10 cellular contexts compared by ENCODE assay signal in genomic region chr5:10366310-10367297, GRCh38. TPM values are rescaled to one million over a fixed set of nuclear protein-coding genes. Genes with fewer than 3 reads are reported as not detected.
DNase-seq lines count a peak whose midpoint lies in the region; FAIRE-seq and TF ChIP-seq lines count a peak whose summit lies in the region.
"Had no signal": no experiment of that assay in that cellular context is flagged by ENCODE, and none has a peak within 500 bp of the region (broad histone marks: within the 10 kb centered on the region; RNA-seq: fewer than 3 reads in every experiment).

No MANE protein-coding gene starts in this region.

- H3K9me3 ChIP-seq in adrenal gland (replicated peaks in 1 of 3), result no peaks in the 10 kb centered on the region
- no peaks in the 10 kb centered on the region for H3K9me3 ChIP-seq in cardiac muscle cell (ENCODE audit: low read depth)
- H3K9me3 ChIP-seq in smooth muscle cell (replicated peaks; ENCODE audit: low read depth), result no peaks in the 10 kb centered on the region

- H4K20me1 ChIP-seq in smooth muscle cell (ENCODE audit: low read depth), result peaks cover 100% of the 10 kb centered on the region

- H3K4me2 ChIP-seq in smooth muscle cell, result no peak overlapping the region

- H2AFZ ChIP-seq in smooth muscle cell (ENCODE audit: low read depth), result no peak overlapping the region

- H3F3A ChIP-seq in smooth muscle cell (ENCODE audit: low read depth), result no peaks in the 10 kb centered on the region

- TF ChIP-seq CTCF in adrenal gland (IDR thresholded peaks at IDR 0.05) (no peak), cardiac muscle cell (IDR thresholded peaks at IDR 0.05; ENCODE audit: low read depth, low read length) (no peak), smooth muscle cell (IDR thresholded peaks at IDR 0.05; ENCODE audit: borderline replicate concordance, insufficient read depth, poor library complexity, severe bottlenecking) (no peak)

- TF ChIP-seq POLR2A in adrenal gland (IDR thresholded peaks at IDR 0.05) (no peak), GM12892 (IDR thresholded peaks at IDR 0.05; ENCODE audit: low read depth, low read length) (no peak)

- 29 to 38% (median 35%) methylated on average over 11 of the region's 11 CpGs for WGBS in adrenal gland, 4 donors
- 85% methylated on average over 11 of the region's 11 CpGs for WGBS in smooth muscle cell (ENCODE audit: low lambda C conversion rate)

- H3K9ac ChIP-seq in smooth muscle cell (ENCODE audit: low read depth), result no peak overlapping the region

- intact Hi-C loops in adrenal gland (cut with DNase I), result no loop called here

- H3K79me2 ChIP-seq in smooth muscle cell (ENCODE audit: low read depth), result peaks cover 100% of the 10 kb centered on the region

- H3K27me3 ChIP-seq in adrenal gland (no peaks in the 10 kb centered on the region), cardiac muscle cell (no peaks in the 10 kb centered on the region), smooth muscle cell (ENCODE audit: low read depth) (no peaks in the 10 kb centered on the region)

- DNase-seq in DMS 273 (lab: John Stamatoyannopoulos, UW; ENCODE audit: unreplicated experiment), result peak; percentile 51
- no peak for DNase-seq in DMS 273 treated with DMSO at 0.1 percent for 48 hours (lab: John Stamatoyannopoulos, UW)
- peak in 4 of 7 donors; percentile 26 to 47 (median 42) for DNase-seq in adrenal gland
- peak; percentile 2 to 50 for DNase-seq in cardiac muscle cell (ENCODE audit: low read depth in 1 of 2, low spot score in 1 of 2)
- DNase-seq in smooth muscle cell (lab: John Stamatoyannopoulos, UW; ENCODE audit: unreplicated experiment), result no peak
- no peak for DNase-seq in GM12892 (ENCODE audit: insufficient read length)
- no peak for DNase-seq in cerebellar cortex (ENCODE audit: low spot score)
- DNase-seq in stimulated activated CD4-positive, alpha-beta T cell treated with anti-CD3 and anti-CD28 coated beads, Interleukin-2, amount 100 ng/mL, for 48 hours, result no peak

- FAIRE-seq in GM12892 (lab: Jason Lieb, UNC), result no peak
- FAIRE-seq: A204.1 had no signal

- H3K27ac ChIP-seq in adrenal gland, result peak overlapping the region in 2 of 5 donors; percentile 12 to 31
- H3K27ac ChIP-seq in cardiac muscle cell, result peak overlapping the region; percentile 10
- H3K27ac ChIP-seq in smooth muscle cell (ENCODE audit: low read depth), result peak overlapping the region; percentile 15
- H3K27ac ChIP-seq: skin epidermis had no signal

- H3K36me3 ChIP-seq in adrenal gland (replicated peaks in 1 of 2) (no peaks in the 10 kb centered on the region), cardiac muscle cell (no peaks in the 10 kb centered on the region), smooth muscle cell (ENCODE audit: low read depth) (no peaks in the 10 kb centered on the region)

- no peak overlapping the region for H3K4me3 ChIP-seq in adrenal gland
- H3K4me3 ChIP-seq in cardiac muscle cell, result no peak overlapping the region
- no peak overlapping the region for H3K4me3 ChIP-seq in smooth muscle cell
- H3K4me3 ChIP-seq: skin epidermis had no signal

- H3K4me1 ChIP-seq in adrenal gland (replicated peaks in 1 of 2), result peaks cover 13 to 31% of the 10 kb centered on the region in 2 donors
- peaks cover 12% of the 10 kb centered on the region for H3K4me1 ChIP-seq in cardiac muscle cell (ENCODE audit: low read depth)
- peaks cover under 1% of the 10 kb centered on the region for H3K4me1 ChIP-seq in smooth muscle cell (ENCODE audit: low read depth)

RNA-seq across cellular contexts. Expression of gene MARCHF6, which starts 13.1 kb away (rescaled TPM):
- 100 to 1,000 TPM in 5 of 8 donors, 10 to 100 TPM in 3; 51.6 to 170 (median 132) TPM for total RNA-seq in adrenal gland
- 100 to 1,000 TPM in 1 of 3 donors, 10 to 100 TPM in 2; 74.0 to 140 (median 98.5) TPM for polyA plus RNA-seq in adrenal gland
- total RNA-seq in cardiac muscle cell, result 54.8 and 75.1 TPM in 2 replicates
- polyA plus RNA-seq in cardiac muscle cell, result 56.8 and 120 TPM in 2 replicates
- 106 and 353 TPM in 2 replicates for total RNA-seq in smooth muscle cell
- polyA plus RNA-seq in smooth muscle cell, result 64.2 and 70.0 TPM in 2 replicates
- 62.0 TPM for polyA plus RNA-seq in GM12892 (2012; ENCODE audit: missing spikeins)

RNA-seq across cellular contexts. Expression of gene CMBL, which starts 58.9 kb away (rescaled TPM):
- total RNA-seq in adrenal gland (10 to 100 TPM; 17.8 to 87.7 (median 28.7) TPM), cardiac muscle cell (1.3 TPM in 2 replicates), smooth muscle cell (6.3 and 11.4 TPM in 2 replicates)
- polyA plus RNA-seq in adrenal gland (10 to 100 TPM; 28.7 to 56.6 (median 29.4) TPM), cardiac muscle cell (3.9 and 10.9 TPM in 2 replicates), smooth muscle cell (12.0 and 12.1 TPM in 2 replicates)
- 12.1 TPM for polyA plus RNA-seq in GM12892 (2012; ENCODE audit: missing spikeins)

Comparison
In these comparisons a context has a peak if more than half of its experiments do, and no peak if none do; other contexts are left out.
1. DNase-seq: peak in DMS 273 (single experiment), adrenal gland (4 of 7) and cardiac muscle cell (2 of 2); none in DMS 273 treated with DMSO at 0.1 percent for 48 hours (single experiment), smooth muscle cell (single experiment), GM12892 (single experiment), cerebellar cortex (single experiment) and stimulated activated CD4-positive, alpha-beta T cell treated with anti-CD3 and anti-CD28 coated beads, Interleukin-2, amount 100 ng/mL, for 48 hours (0 of 2).